In the genomic region with DNA sequence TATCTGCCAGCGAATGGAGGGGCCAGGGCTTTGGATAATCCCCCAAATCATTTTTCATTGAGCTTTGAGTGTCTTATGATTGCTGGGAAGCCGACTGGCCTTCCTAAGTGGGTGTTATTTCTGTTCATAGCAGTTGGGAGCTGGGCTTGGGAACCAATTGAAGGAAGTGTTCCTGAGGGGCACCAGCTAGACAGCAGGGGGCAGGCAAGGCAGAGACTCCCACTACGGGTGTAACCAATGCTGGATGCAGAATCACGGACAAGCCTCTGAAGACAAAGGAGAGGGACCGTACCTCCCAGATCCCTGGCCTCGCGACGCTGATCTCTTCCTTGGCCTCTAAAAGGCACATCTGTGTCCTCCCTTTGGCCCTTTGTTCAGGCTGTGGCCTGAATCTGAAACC, we compare ENCODE assay signal across 9 cellular contexts.
DNase-seq lines count a peak whose midpoint lies in the region; ATAC-seq, FAIRE-seq and TF ChIP-seq lines count a peak whose summit lies in the region.
"Had no signal": no experiment of that assay in that cellular context is flagged by ENCODE, and none has a peak within 500 bp of the region (broad histone marks: within the 10 kb centered on the region; RNA-seq: fewer than 3 reads in every experiment).

No MANE protein-coding gene starts in this region.

- H3K36me3 ChIP-seq in GM12878 (ENCODE audit: control insufficient read depth in 2 of 2, insufficient read depth in 2 of 2, low read length in 1 of 2) = no peaks in the 10 kb centered on the region
- H3K36me3 ChIP-seq: thoracic aorta had no signal

- peaks cover 3 to 7% of the 10 kb centered on the region in 2 experiments; a peak in 2 of 4 replicates for H3K27me3 ChIP-seq in GM12878 (replicated peaks in 1 of 2; ENCODE audit: control insufficient read depth in 2 of 2, insufficient read depth in 2 of 2, low read length in 1 of 2)

- intact Hi-C loops in GM12878 (cut with micrococcal nuclease; ENCODE audit: unreplicated experiment) = no loop called here

- no TSS peak for BruUV-seq in GM12878 (replicated peaks; lab: Mats Ljungman, UMichigan)

- no peak for FAIRE-seq in GM12878 (lab: Jason Lieb, UNC)

- no peak overlapping the region for H3K4me2 ChIP-seq in GM12878 (ENCODE audit: control insufficient read depth, insufficient read depth)

- ATAC-seq in GM12878 (0 out of 3 replicates have a peak, but pooled peaks have one; percentile 35), HG03025 (IDR thresholded peaks at IDR 0.05; ENCODE audit: low FRiP score, unreplicated experiment) (no peak)

- SMC1A ChIA-PET in GM12878 (lab: Charles Lee; ENCODE audit: uncharacterized antibody, unreplicated experiment) = interaction anchor here (0.9 to 1.2 kb wide), 3 partner anchors 42 to 461 kb away, joined by 3 to 4 read pairs (median 3); no protein-coding TSS in a partner anchor

- CTCF ChIA-PET in GM12878 (lab: Yijun Ruan, JAX) = interaction anchor here (0.8 to 1.2 kb wide), 4 partner anchors 9 to 461 kb away, joined by 3 to 8 read pairs (median 4); no protein-coding TSS in a partner anchor

- H3K4me1 ChIP-seq in GM12878 (ENCODE audit: control insufficient read depth, insufficient read depth, low read length) = no peaks in the 10 kb centered on the region

- peak in 2 of 3 experiments; percentile 27 to 37; a peak in 3 of 6 replicates for TF ChIP-seq CTCF in GM12878 (IDR thresholded peaks at IDR 0.05 in 2 of 3, conservative IDR thresholded peaks at IDR 0.05 in 1 of 3; ENCODE audit: control insufficient read depth in 2 of 3, extremely low read depth in 1 of 3, insufficient read depth in 1 of 3, low read depth in 3 of 3, low read length in 3 of 3)

- no peaks in the 10 kb centered on the region for H3K9me3 ChIP-seq in GM12878 (replicated peaks; ENCODE audit: control insufficient read depth, insufficient read depth, low read length)
- H3K9me3 ChIP-seq: thoracic aorta had no signal

- no peak for TF ChIP-seq EP300 in GM12878 (IDR thresholded peaks at IDR 0.05; ENCODE audit: borderline replicate concordance in 1 of 2, control insufficient read depth in 1 of 2, low read depth in 2 of 2, low read length in 2 of 2)

- no peak overlapping the region for H3K9ac ChIP-seq in GM12878 (ENCODE audit: control insufficient read depth, insufficient read depth, low read length)

- WGBS in GM12878 (ENCODE audit: insufficient coverage, insufficient replicate concordance, low lambda C conversion rate, missing lambda C conversion rate) = 28% methylated on average over 8 of the region's 8 CpGs

- no peaks in the 10 kb centered on the region for H3K79me2 ChIP-seq in GM12878 (ENCODE audit: control insufficient read depth, insufficient read depth, low read length)

- RAD21 ChIA-PET in GM12878 (lab: Charles Lee; ENCODE audit: unreplicated experiment) = interaction anchor here (1.0 to 1.4 kb wide), 3 partner anchors 31 to 49 kb away, joined by 3 to 4 read pairs (median 3); no protein-coding TSS in a partner anchor

- DNase-seq in DMS79 treated with DMSO at 0.1 percent for 48 hours (lab: John Stamatoyannopoulos, UW) (peak; percentile 93), NCI-H1694 (lab: John Stamatoyannopoulos, UW) (peak; percentile 92), GM12878 (ENCODE audit: low read depth, low spot score) (no peak), kidney tubule cell (ENCODE audit: low spot score) (peak; percentile 35), cerebellar nuclear complex (lab: John Stamatoyannopoulos, UW) (no peak)
- DNase-seq in central memory CD4-positive, alpha-beta T cell = no peak
- no peak for DNase-seq in stimulated activated CD4-positive, alpha-beta T cell treated with anti-CD3 and anti-CD28 coated beads, Interleukin-12 subunit alpha, Interleukin-12 subunit beta, amount 100 ng/mL, for 4 hours

- in situ Hi-C loops in GM12878 (cut with MboI) = no loop called here

- H4K20me1 ChIP-seq in GM12878 (ENCODE audit: control insufficient read depth, insufficient read depth) = no peaks in the 10 kb centered on the region

- TF ChIP-seq RAD21 in GM12878 (IDR thresholded peaks at IDR 0.05; ENCODE audit: insufficient read depth, low read depth, low read length) = no peak

- TF ChIP-seq POLR2A in GM12878 (IDR thresholded peaks at IDR 0.05; ENCODE audit: low read depth, low read length) = no peak

- H2AFZ ChIP-seq in GM12878 (ENCODE audit: control insufficient read depth, low read depth, low read length) = no peak overlapping the region

- H3K27ac ChIP-seq in GM12878 (ENCODE audit: control insufficient read depth, insufficient read depth) = no peak overlapping the region
- H3K27ac ChIP-seq: thoracic aorta had no signal

- POLR2A ChIA-PET in GM12878 (lab: Charles Lee) = interaction anchor here (0.7 kb wide), 1 partner anchor 1508 kb away, joined by 3 read pairs; no protein-coding TSS in a partner anchor

- no peak overlapping the region for H3K4me3 ChIP-seq in GM12878
- H3K4me3 ChIP-seq: thoracic aorta had no signal

TF ChIP-seq in GM12878, 131 proteins besides CTCF, POLR2A, EP300 and RAD21:
- TF ChIP-seq, protein P1, sequence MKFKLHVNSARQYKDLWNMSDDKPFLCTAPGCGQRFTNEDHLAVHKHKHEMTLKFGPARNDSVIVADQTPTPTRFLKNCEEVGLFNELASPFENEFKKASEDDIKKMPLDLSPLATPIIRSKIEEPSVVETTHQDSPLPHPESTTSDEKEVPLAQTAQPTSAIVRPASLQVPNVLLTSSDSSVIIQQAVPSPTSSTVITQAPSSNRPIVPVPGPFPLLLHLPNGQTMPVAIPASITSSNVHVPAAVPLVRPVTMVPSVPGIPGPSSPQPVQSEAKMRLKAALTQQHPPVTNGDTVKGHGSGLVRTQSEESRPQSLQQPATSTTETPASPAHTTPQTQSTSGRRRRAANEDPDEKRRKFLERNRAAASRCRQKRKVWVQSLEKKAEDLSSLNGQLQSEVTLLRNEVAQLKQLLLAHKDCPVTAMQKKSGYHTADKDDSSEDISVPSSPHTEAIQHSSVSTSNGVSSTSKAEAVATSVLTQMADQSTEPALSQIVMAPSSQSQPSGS (IDR thresholded peaks at IDR 0.05; ENCODE audit: low read length) = no peak
- peak; percentile 38; the same call in 1 of the 2 replicates for TF ChIP-seq SMC3 (IDR thresholded peaks at IDR 0.05; ENCODE audit: borderline replicate concordance, low read length)
TF ChIP-seq in GM12878: peak in this region for 1.

Comparison
In these comparisons a context has a peak if more than half of its experiments do, and no peak if none do; other contexts are left out.
1. DNase-seq: peak in DMS79 treated with DMSO at 0.1 percent for 48 hours (single experiment), NCI-H1694 (single experiment) and kidney tubule cell (single experiment); none in GM12878 (single experiment), central memory CD4-positive, alpha-beta T cell (single experiment), stimulated activated CD4-positive, alpha-beta T cell treated with anti-CD3 and anti-CD28 coated beads, Interleukin-12 subunit alpha, Interleukin-12 subunit beta, amount 100 ng/mL, for 4 hours (single experiment) and cerebellar nuclear complex (0 of 2).